1 cellular context compared by ENCODE assay signal in genomic region chrX:119622356-119623232, GRCh38.
TF ChIP-seq lines count a peak whose summit lies in the region.

No MANE protein-coding gene starts in this region.

TF ChIP-seq in IMR-90, 13 proteins besides CTCF, POLR2A, EP300 and RAD21:
- TF ChIP-seq BHLHE40 (IDR thresholded peaks at IDR 0.05; ENCODE audit: low read depth, low read length) (no peak), ELK1 (IDR thresholded peaks at IDR 0.05; ENCODE audit: borderline replicate concordance, low read depth, low read length) (no peak), MAFK (IDR thresholded peaks at IDR 0.05; ENCODE audit: low read depth, low read length) (no peak), FOS (IDR thresholded peaks at IDR 0.05; ENCODE audit: low read depth, low read length) (no peak), USF2 (IDR thresholded peaks at IDR 0.05; ENCODE audit: low read depth, low read length) (no peak), RCOR1 (IDR thresholded peaks at IDR 0.05; ENCODE audit: insufficient replicate concordance, low read length) (no peak), CEBPB (IDR thresholded peaks at IDR 0.05; ENCODE audit: low read depth, low read length) (no peak), SMC3 (IDR thresholded peaks at IDR 0.05; ENCODE audit: low read depth, low read length) (no peak), MAZ (IDR thresholded peaks at IDR 0.05; ENCODE audit: borderline replicate concordance, low read depth, low read length) (no peak), CHD1 (IDR thresholded peaks at IDR 0.05; ENCODE audit: low read depth, low read length) (no peak), MXI1 (IDR thresholded peaks at IDR 0.05; ENCODE audit: borderline replicate concordance, low read depth, low read length) (no peak), RFX5 (IDR thresholded peaks at IDR 0.05; ENCODE audit: low read depth, low read length) (no peak)
